Comparison of ENCODE assay signal across 8 cellular contexts in the genomic region with DNA sequence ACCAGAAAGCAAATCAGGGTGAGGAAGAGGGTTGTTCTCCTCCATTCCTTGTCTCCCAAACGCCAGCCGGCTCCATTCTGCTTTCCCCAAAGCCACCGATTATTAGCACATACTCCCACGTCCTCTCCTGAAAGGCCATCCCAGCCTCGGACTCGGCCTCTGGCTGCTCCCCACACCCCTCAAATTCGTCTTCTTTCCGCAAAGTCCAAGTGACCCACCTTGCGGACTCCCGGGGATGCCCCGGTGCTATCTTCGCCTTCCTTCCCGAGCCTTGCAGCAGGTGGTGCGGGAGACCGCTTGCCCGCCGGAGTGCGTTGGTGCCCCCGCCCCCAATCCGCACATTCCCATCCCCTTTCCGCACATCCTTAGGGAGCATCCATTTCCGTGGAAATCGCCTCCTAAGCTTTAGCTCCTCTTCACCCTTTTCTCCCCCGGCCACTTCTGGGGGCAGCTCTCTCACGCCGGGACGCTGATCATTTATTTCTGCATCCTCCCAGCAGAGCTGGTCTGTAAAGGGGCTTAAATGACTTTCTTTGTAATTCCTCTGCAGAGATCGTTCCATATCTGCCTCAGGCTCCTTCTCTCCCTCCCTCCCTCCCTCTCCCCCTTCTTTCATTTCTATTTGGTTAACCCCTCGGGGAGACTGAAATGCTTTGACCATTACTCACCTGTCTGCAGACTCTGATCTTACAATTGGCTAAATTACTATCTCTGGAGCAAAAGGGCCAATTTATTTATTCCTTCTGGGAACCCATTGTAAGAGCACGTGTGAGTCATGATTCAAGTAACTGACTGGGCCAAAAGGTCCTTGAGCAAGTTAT. TPM values are rescaled to one million over a fixed set of nuclear protein-coding genes. Genes with fewer than 3 reads are reported as not detected.
DNase-seq lines count a peak whose midpoint lies in the region; ATAC-seq and TF ChIP-seq lines count a peak whose summit lies in the region.

No MANE protein-coding gene starts in this region.

- H3K4me3 ChIP-seq in tibial artery, result peak overlapping the region; percentile 31 to 51

- H3K4me1 Mint-ChIP-seq in brain, result peaks cover 36% of the 10 kb centered on the region

- peak; percentile 26 for DNase-seq in NCI-H82 (lab: John Stamatoyannopoulos, UW)
- no peak for DNase-seq in NCI-H82 treated with DMSO at 0.1 percent for 48 hours (lab: John Stamatoyannopoulos, UW; ENCODE audit: unreplicated experiment)
- peak; percentile 98 for DNase-seq in kidney tubule cell (ENCODE audit: low spot score)
- no peak for DNase-seq in tibial artery
- DNase-seq in NCI-H2196 (lab: John Stamatoyannopoulos, UW; ENCODE audit: unreplicated experiment), result no peak

- H3K27ac Mint-ChIP-seq in brain, result peak overlapping the region; percentile 70 to 91 (median 88)

- peak overlapping the region; percentile 88 to 94 (median 91) for H3K4me3 Mint-ChIP-seq in brain

- no peaks in the 10 kb centered on the region for H3K36me3 Mint-ChIP-seq in brain

- H3K27ac ChIP-seq in tibial artery, result no peak overlapping the region

- peaks cover 0 to 44% of the 10 kb centered on the region in 2 donors for H3K27me3 ChIP-seq in tibial artery

- no peaks in the 10 kb centered on the region for H3K36me3 ChIP-seq in tibial artery

- H3K27me3 Mint-ChIP-seq in brain, result peaks cover 48% of the 10 kb centered on the region

- ATAC-seq in HG03442 (IDR thresholded peaks at IDR 0.05; ENCODE audit: unreplicated experiment) (no peak), GM18907 (IDR thresholded peaks at IDR 0.05; ENCODE audit: unreplicated experiment) (no peak)

- no peaks in the 10 kb centered on the region for H3K9me3 ChIP-seq in tibial artery

- TF ChIP-seq CTCF in brain (conservative IDR thresholded peaks at IDR 0.05), result no peak
- no peak for TF ChIP-seq CTCF in tibial artery (IDR thresholded peaks at IDR 0.05)

- H3K4me1 ChIP-seq in tibial artery, result peaks cover 0 to 33% (median 27%) of the 10 kb centered on the region in 4 donors

- H3K9me3 Mint-ChIP-seq in brain, result no peaks in the 10 kb centered on the region

- intact Hi-C loops in tibial artery (cut with DNase I; ENCODE audit: low total_unique reads), result no loop called here

RNA-seq across cellular contexts. Expression of gene LYPD1, which starts 1.2 kb away (rescaled TPM):
- 8.0 TPM for polyA plus RNA-seq in brain (ENCODE audit: insufficient read depth, low read depth, low replicate concordance)

Comparison
In these comparisons a context has a peak if more than half of its experiments do, and no peak if none do; other contexts are left out.
1. DNase-seq: peak in NCI-H82 (single experiment) and kidney tubule cell (single experiment); none in NCI-H82 treated with DMSO at 0.1 percent for 48 hours (single experiment), tibial artery (0 of 2) and NCI-H2196 (single experiment).